1 cellular context compared by ENCODE assay signal in the genomic region with DNA sequence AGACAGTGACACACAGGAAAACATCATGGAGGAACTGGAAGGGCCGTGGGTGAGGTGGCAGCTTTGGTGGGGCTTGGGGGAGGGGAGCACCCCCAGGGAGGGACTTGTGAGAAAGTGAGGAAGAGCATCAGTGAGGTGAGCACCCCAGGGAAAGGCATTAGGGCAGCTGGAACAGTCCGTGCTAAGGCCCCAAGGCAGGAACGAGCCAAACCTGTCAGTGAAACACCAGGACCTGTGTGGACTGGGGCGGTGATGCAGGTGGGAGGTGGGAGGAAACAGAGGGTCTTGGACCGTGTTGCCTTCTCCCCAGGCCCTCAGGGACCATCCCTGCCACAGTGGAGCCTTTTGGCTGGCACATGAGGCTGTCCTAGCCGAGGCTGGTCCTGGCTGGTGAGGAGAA.
TF ChIP-seq lines count a peak whose summit lies in the region.

No MANE protein-coding gene starts in this region.

TF ChIP-seq in HepG2, 621 proteins besides CTCF, POLR2A, EP300 and RAD21:
- TF ChIP-seq ZNF652 (CRISPR knock-in tag; IDR thresholded peaks at IDR 0.05; ENCODE audit: borderline replicate concordance, low read depth) = no peak
- peak; percentile 41; the same call in 1 of the 2 replicates for TF ChIP-seq ZNF768 (CRISPR knock-in tag; IDR thresholded peaks at IDR 0.05)
- no peak for TF ChIP-seq CEBPB (IDR thresholded peaks at IDR 0.05; ENCODE audit: borderline replicate concordance, low read depth, low read length)
- TF ChIP-seq NR2F1 (CRISPR knock-in tag; IDR thresholded peaks at IDR 0.05) = no peak
- no peak for TF ChIP-seq HIVEP1 (CRISPR knock-in tag; IDR thresholded peaks at IDR 0.05)
- TF ChIP-seq SP140L (CRISPR knock-in tag; IDR thresholded peaks at IDR 0.05; ENCODE audit: borderline replicate concordance) = no peak
